ENCODE assay signal across 8 cellular contexts in the genomic region with DNA sequence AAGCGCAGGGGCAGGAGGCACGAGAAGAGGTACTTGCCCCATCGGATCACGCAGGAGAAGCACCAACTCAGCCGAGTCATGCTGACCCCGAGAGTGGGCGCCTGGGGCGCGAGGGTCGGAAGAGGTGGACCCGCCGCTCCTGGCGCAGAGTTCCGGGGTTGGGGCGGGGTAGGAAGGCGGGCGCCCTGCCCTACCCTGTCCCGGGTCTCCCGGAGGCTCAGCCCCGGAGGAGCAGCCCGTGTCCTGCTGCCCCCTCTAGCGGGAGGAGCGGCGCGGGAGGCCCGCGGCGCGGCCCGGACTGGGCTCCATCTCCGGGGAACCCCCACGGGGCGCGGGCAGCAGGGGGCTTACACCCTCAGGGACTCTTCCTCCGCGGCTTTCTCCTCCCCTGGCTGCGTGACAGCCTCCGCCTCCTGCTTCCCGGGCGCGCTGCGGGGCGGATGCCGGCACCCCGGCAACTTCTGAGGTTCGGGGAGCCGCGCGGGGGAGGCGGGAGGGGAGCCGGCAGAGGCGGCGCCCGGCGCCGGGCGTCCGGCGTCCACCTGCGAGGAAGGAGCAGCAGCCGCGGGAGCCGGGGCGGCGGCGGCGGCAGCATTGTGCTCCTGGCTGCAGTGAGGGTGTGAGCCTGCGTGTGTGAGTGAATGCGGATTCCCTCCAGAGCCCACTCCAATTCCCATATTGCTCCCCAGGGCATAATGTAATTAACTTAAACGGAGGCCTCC. TPM values are rescaled to one million over a fixed set of nuclear protein-coding genes. Genes with fewer than 3 reads are reported as not detected.
DNase-seq lines count a peak whose midpoint lies in the region; ATAC-seq and TF ChIP-seq lines count a peak whose summit lies in the region.

No MANE protein-coding gene starts in this region.

- H3K4me3 ChIP-seq in WERI-Rb-1 (ENCODE audit: low read depth, low read length) (peak overlapping the region; percentile 45), thymus (ENCODE audit: low read length) (peak overlapping the region; percentile 41)

- H3K27me3 Mint-ChIP-seq in HFFc6 (ENCODE audit: insufficient read depth), result peaks cover 3% of the 10 kb centered on the region

- WGBS in thymus, result under 1% methylated on average over 70 of the region's 70 CpGs

- no peaks in the 10 kb centered on the region for H3K9me3 Mint-ChIP-seq in HFFc6

- no peak overlapping the region for H3K27ac Mint-ChIP-seq in HFFc6

- no peaks in the 10 kb centered on the region for H3K36me3 Mint-ChIP-seq in HFFc6 (ENCODE audit: low read depth)

- H3K27me3 ChIP-seq in WERI-Rb-1 (ENCODE audit: insufficient read depth, low read depth, severe bottlenecking) (peaks cover 10% of the 10 kb centered on the region), thymus (ENCODE audit: control insufficient read depth, insufficient read depth) (peaks cover 27% of the 10 kb centered on the region)

- H3K27ac ChIP-seq in WERI-Rb-1 (no peak overlapping the region), thymus (ENCODE audit: low read depth) (no peak overlapping the region)

- peak; percentile 55 for DNase-seq in COR-L47 (lab: John Stamatoyannopoulos, UW)
- peak; percentile 33 for DNase-seq in HFFc6
- peak; percentile 57 for DNase-seq in WERI-Rb-1
- DNase-seq in effector CD4-positive, alpha-beta T cell, result peak; percentile 13
- peak; percentile 92 for DNase-seq in mesenteric fat pad (ENCODE audit: low spot score)

- peak overlapping the region; percentile 87 for H3K4me3 Mint-ChIP-seq in HFFc6

- peaks cover 52% of the 10 kb centered on the region for H3K4me1 Mint-ChIP-seq in HFFc6 (ENCODE audit: low read depth)

- no peaks in the 10 kb centered on the region for H3K4me1 ChIP-seq in thymus (ENCODE audit: control insufficient read depth, insufficient read depth, low read length)

- TF ChIP-seq CTCF in HFFc6 (IDR thresholded peaks at IDR 0.05) (peak; percentile 87), WERI-Rb-1 (IDR thresholded peaks at IDR 0.05; ENCODE audit: low read depth, low read length) (peak; percentile 58)

- H3K9me3 ChIP-seq in WERI-Rb-1 (ENCODE audit: severe bottlenecking) (no peaks in the 10 kb centered on the region), thymus (ENCODE audit: control insufficient read depth) (peaks cover 1% of the 10 kb centered on the region)

- H3K36me3 ChIP-seq in WERI-Rb-1 (no peaks in the 10 kb centered on the region), thymus (ENCODE audit: control insufficient read depth, insufficient read depth) (no peaks in the 10 kb centered on the region)

- no peak for ATAC-seq in HG02798 (IDR thresholded peaks at IDR 0.05; ENCODE audit: poor library complexity, unreplicated experiment)
- ATAC-seq in GM21526 (IDR thresholded peaks at IDR 0.05; ENCODE audit: low FRiP score, unreplicated experiment), result no peak

RNA-seq across cellular contexts. Expression of a gene that starts 7.5 kb away (rescaled TPM):
- total RNA-seq in HFFc6 (2021; fragmentation: NEBNext Ultra II Directional; extraction: Animal tissue kit (Norgen Biotek cat#: 25700)), result 100 to 1,000 TPM; 113 to 139 (median 126) TPM
- total RNA-seq in mesenteric fat pad, result 449 TPM
- polyA plus RNA-seq in thymus, result 21.3 TPM

RNA-seq across cellular contexts. Expression of a gene that starts 58.8 kb away (rescaled TPM):
- total RNA-seq in HFFc6 (2021; fragmentation: NEBNext Ultra II Directional; extraction: Animal tissue kit (Norgen Biotek cat#: 25700)), result not detected
- total RNA-seq in mesenteric fat pad, result 0.42 TPM
- polyA plus RNA-seq in thymus, result 5.4 TPM

Comparison
In these comparisons a context has a peak if more than half of its experiments do, and no peak if none do; other contexts are left out.
1. DNase-seq: peak in every context shown above with its lines; median percentile 92 in mesenteric fat pad; 57 in WERI-Rb-1; 55 in COR-L47; 33 in HFFc6; 13 in effector CD4-positive, alpha-beta T cell.